In genomic region chr12:14403711-14404164, GRCh38 we compare ENCODE assay signal across 8 cellular contexts. TPM values are rescaled to one million over a fixed set of nuclear protein-coding genes. Genes with fewer than 3 reads are reported as not detected.
DNase-seq lines count a peak whose midpoint lies in the region; ATAC-seq and TF ChIP-seq lines count a peak whose summit lies in the region.

No MANE protein-coding gene starts in this region.

- RAD21 ChIA-PET in HCT116 (lab: Charles Lee; ENCODE audit: low non-redundant PET in 1 of 2, low total read pairs in 2 of 2, uncharacterized antibody in 2 of 2, unreplicated experiment in 2 of 2), result no interaction called here

- 0 out of 2 replicates have a peak overlapping the region, but pooled peaks have one; percentile 4 for H3K9ac ChIP-seq in HCT116 (ENCODE audit: low read length)

- H3K4me3 ChIP-seq in HCT116 (replicated peaks in 1 of 2; ENCODE audit: low read depth in 1 of 2, low read length in 2 of 2) (no peak overlapping the region), heart right ventricle (no peak overlapping the region), prostate gland (no peak overlapping the region)

- CTCF ChIA-PET in HCT116 (lab: Charles Lee), result interaction anchor here (0.8 kb wide), 1 partner anchor 13 kb away, joined by 4 read pairs; no protein-coding TSS in a partner anchor

- 23 to 26% methylated on average over 1 of the region's 1 CpG for WGBS in heart right ventricle, 2 donors
- WGBS in prostate gland, result 33% methylated on average over 1 of the region's 1 CpG

- no peaks in the 10 kb centered on the region for H4K20me1 ChIP-seq in HCT116 (ENCODE audit: insufficient read depth)

- H3K36me3 ChIP-seq in HCT116 (ENCODE audit: control insufficient read depth in 1 of 2, insufficient read depth in 2 of 2, low read length in 2 of 2) (no peaks in the 10 kb centered on the region), heart right ventricle (peaks cover 0 to 13% (median 0%) of the 10 kb centered on the region in 9 donors), prostate gland (no peaks in the 10 kb centered on the region)

- peak; percentile 18 for DNase-seq in Daoy (ENCODE audit: low read depth)
- no peak for DNase-seq in HCT116 (ENCODE audit: low read depth, low spot score)
- peak; percentile 85 for DNase-seq in NCI-H2029 (lab: John Stamatoyannopoulos, UW)
- no peak for DNase-seq in activated naive CD4-positive, alpha-beta T cell treated with anti-CD3 and anti-CD28 coated beads, Interleukin-2, amount 50 U/mL, for 72 hours (ENCODE audit: low spot score in 2 of 2)
- DNase-seq in heart right ventricle, result peak in 1 of 2 donors; percentile 71
- DNase-seq in sciatic nerve (ENCODE audit: low spot score), result no peak
- DNase-seq in prostate gland (ENCODE audit: low spot score), result no peak

- no peak for TF ChIP-seq POLR2A in HCT116 (IDR thresholded peaks at IDR 0.05; ENCODE audit: borderline replicate concordance, extremely low read depth, insufficient read depth, insufficient read length)
- TF ChIP-seq POLR2A in prostate gland (IDR thresholded peaks at IDR 0.05), result no peak

- H3K9me3 ChIP-seq in HCT116 (ENCODE audit: control insufficient read depth in 1 of 2, insufficient read depth in 1 of 2, low read depth in 1 of 2, low read length in 2 of 2) (no peaks in the 10 kb centered on the region), heart right ventricle (peaks cover 0 to 32% (median 26%) of the 10 kb centered on the region in 11 donors), prostate gland (no peaks in the 10 kb centered on the region)

- H3K4me1 ChIP-seq in HCT116 (ENCODE audit: control insufficient read depth in 1 of 2, insufficient read depth in 2 of 2, low read length in 2 of 2) (peaks cover 17 to 31% of the 10 kb centered on the region in 2 experiments), heart right ventricle (peaks cover 6 to 79% (median 30%) of the 10 kb centered on the region in 9 donors), prostate gland (replicated peaks) (no peaks in the 10 kb centered on the region)

- H3K9me3 Mint-ChIP-seq in activated naive CD4-positive, alpha-beta T cell treated with anti-CD3 and anti-CD28 coated beads, Interleukin-2, amount 50 U/mL, for 72 hours, result no peaks in the 10 kb centered on the region

- peaks cover 94% of the 10 kb centered on the region for H3K79me2 ChIP-seq in HCT116 (ENCODE audit: insufficient read depth, low read length)

- TF ChIP-seq CTCF in HCT116 (IDR thresholded peaks at IDR 0.05 in 2 of 3, conservative IDR thresholded peaks at IDR 0.05 in 1 of 3; ENCODE audit: borderline replicate concordance in 1 of 3, insufficient read depth in 1 of 3, low read depth in 2 of 3, low read length in 2 of 3), result no peak
- no peak for TF ChIP-seq CTCF in heart right ventricle (IDR thresholded peaks at IDR 0.05)
- no peak for TF ChIP-seq CTCF in prostate gland (IDR thresholded peaks at IDR 0.05)

- BruUV-seq in HCT116 (replicated peaks; lab: Mats Ljungman, UMichigan), result no TSS peak

- H3K27me3 ChIP-seq in HCT116 (ENCODE audit: insufficient read depth, low read length) (no peaks in the 10 kb centered on the region), heart right ventricle (no peaks in the 10 kb centered on the region), prostate gland (replicated peaks; ENCODE audit: insufficient read depth) (no peaks in the 10 kb centered on the region)

- TF ChIP-seq RAD21 in HCT116 (IDR thresholded peaks at IDR 0.05; ENCODE audit: low read depth), result no peak

- POLR2A ChIA-PET in HCT116 (lab: Charles Lee), result no interaction called here

- H3K36me3 Mint-ChIP-seq in activated naive CD4-positive, alpha-beta T cell treated with anti-CD3 and anti-CD28 coated beads, Interleukin-2, amount 50 U/mL, for 72 hours, result peaks cover 0 to 21% of the 10 kb centered on the region in 2 donors

- H3K9me2 ChIP-seq in HCT116 (ENCODE audit: insufficient read depth), result no peaks in the 10 kb centered on the region

- H3K27ac Mint-ChIP-seq in activated naive CD4-positive, alpha-beta T cell treated with anti-CD3 and anti-CD28 coated beads, Interleukin-2, amount 50 U/mL, for 72 hours, result peak overlapping the region; percentile 72 to 83

- peak overlapping the region; percentile 16; the same call in 1 of the 2 replicates for H3K4me2 ChIP-seq in HCT116 (ENCODE audit: low read length)

- ATAC-seq in HCT116 (no peak), heart right ventricle (peak; percentile 86 to 94 (median 92)), sciatic nerve (peak; percentile 89), HG02588 (IDR thresholded peaks at IDR 0.05; ENCODE audit: unreplicated experiment) (no peak)
- ATAC-seq in activated naive CD4-positive, alpha-beta T cell treated with anti-CD3 and anti-CD28 coated beads, Interleukin-2, amount 50 U/mL, for 72 hours, result peak; percentile 25 to 62

- H3K27ac ChIP-seq in HCT116 (ENCODE audit: low read depth, low read length), result no peak overlapping the region; the same call in 1 of the 2 replicates
- peak overlapping the region in 8 of 10 donors; percentile 4 to 66 (median 36) for H3K27ac ChIP-seq in heart right ventricle
- H3K27ac ChIP-seq in prostate gland, result no peak overlapping the region

- no peak overlapping the region for H2AFZ ChIP-seq in HCT116 (ENCODE audit: low read depth, low read length, poor library complexity, severe bottlenecking)

- intact Hi-C loops in HCT116 (cut with micrococcal nuclease) (loop anchor here (5.0 kb wide), 1 partner anchor 36 kb away; the partner anchor contains the start of gene ATF7IP), heart right ventricle (cut with DNase I) (no loop called here), sciatic nerve (cut with DNase I) (no loop called here), prostate gland (cut with DNase I) (no loop called here)

TF ChIP-seq in HCT116, 20 proteins besides CTCF, POLR2A, EP300 and RAD21:
- TF ChIP-seq ZNF274 (IDR thresholded peaks at IDR 0.05; ENCODE audit: low read depth, low read length) (no peak), EZH2 (IDR thresholded peaks at IDR 0.05) (no peak), REST (IDR thresholded peaks at IDR 0.05; ENCODE audit: low read depth) (no peak), MAX (IDR thresholded peaks at IDR 0.05) (no peak), ATF3 (IDR thresholded peaks at IDR 0.05) (no peak), FOSL1 (IDR thresholded peaks at IDR 0.05; ENCODE audit: low read depth) (no peak)

RNA-seq across cellular contexts. Expression of gene ATF7IP, which starts 38.3 kb away (rescaled TPM):
- total RNA-seq in Daoy (2014; rRNA removed; shearing (Covaris generic)), result 16.5 and 35.3 TPM in 2 replicates
- total RNA-seq in HCT116 (2021; ENCODE audit: unreplicated experiment) (38.6 TPM), heart right ventricle (10 to 100 TPM; 37.9 to 85.8 (median 67.3) TPM), sciatic nerve (91.8 TPM), prostate gland (10 to 100 TPM; 47.1 to 49.9 TPM)
- 8.4 and 9.7 TPM in 2 replicates for polyA plus RNA-seq in HCT116 (2012)
- total RNA-seq in activated naive CD4-positive, alpha-beta T cell treated with anti-CD3 and anti-CD28 coated beads, Interleukin-2, amount 50 U/mL, for 72 hours, result 10 to 100 TPM; 78.1 to 85.5 TPM
- polyA plus RNA-seq in heart right ventricle, result 10 to 100 TPM in 1 of 2 donors, 1 to 10 TPM in 1; 4.0 to 13.4 TPM

Comparison
In these comparisons a context has a peak if more than half of its experiments do, and no peak if none do; other contexts are left out.
1. DNase-seq: peak in Daoy (single experiment) and NCI-H2029 (single experiment); none in HCT116 (single experiment), activated naive CD4-positive, alpha-beta T cell treated with anti-CD3 and anti-CD28 coated beads, Interleukin-2, amount 50 U/mL, for 72 hours (0 of 2), sciatic nerve (single experiment) and prostate gland (single experiment).
2. ATAC-seq: peak in activated naive CD4-positive, alpha-beta T cell treated with anti-CD3 and anti-CD28 coated beads, Interleukin-2, amount 50 U/mL, for 72 hours (2 of 2), heart right ventricle (8 of 8) and sciatic nerve (single experiment); none in HCT116 (single experiment) and HG02588 (single experiment).
3. H3K27ac ChIP-seq: peak in heart right ventricle (8 of 10); none in HCT116 (single experiment) and prostate gland (0 of 2).